ENCODE assay signal across 22 cellular contexts in genomic region chr4:6228158-6229067, GRCh38. TPM values are rescaled to one million over a fixed set of nuclear protein-coding genes. Genes with fewer than 3 reads are reported as not detected.
"Had no signal": no experiment of that assay in that cellular context is flagged by ENCODE, and none has a peak within 500 bp of the region (broad histone marks: within the 10 kb centered on the region; RNA-seq: fewer than 3 reads in every experiment).

No MANE protein-coding gene starts in this region.

- H3K36me3 ChIP-seq: lower lobe of right lung, tibial artery had no signal

- H3K27ac Mint-ChIP-seq: activated CD4-positive, alpha-beta memory T cell treated with anti-CD3 and anti-CD28 coated beads, Interleukin-2, amount 10 ng/mL, durations not matched to agents 7 days and 5 days; activated CD4-positive, alpha-beta T cell treated with anti-CD3 and anti-CD28 coated beads, Interleukin-2, amount 10 ng/mL, durations not matched to agents 24 days and 14 days; activated naive CD8-positive, alpha-beta T cell treated with anti-CD3 and anti-CD28 coated beads, Interleukin-2, amount 50 U/mL, for 24 hours; activated T-helper 1 cell treated with anti-CD3 and anti-CD28 coated beads, Interleukin-12 subunit alpha, Interleukin-12 subunit beta, Interleukin-2, Interleukin-4 antibody, amounts not matched to agents 30 ng/mL and 10 ng/mL and 1 ng/mL, durations not matched to agents 14 hours and 24 hours and 36 hours; dendritic cell treated with granulocyte-macrophage colony-stimulating factor and Interleukin-4, amounts not matched to agents 40 ng/mL and 50 ng/mL, for 4 days; nephron progenitor cell; stimulated activated naive CD8-positive, alpha-beta T cell treated with anti-CD3 and anti-CD28 coated beads, Interleukin-15, Interleukin-2, amounts not matched to agents 100 ng/mL and 50 ng/mL, for 24 hours had no signal

- H3K4me3 Mint-ChIP-seq: activated CD4-positive, alpha-beta memory T cell treated with anti-CD3 and anti-CD28 coated beads, Interleukin-2, amount 10 ng/mL, durations not matched to agents 7 days and 5 days; activated CD4-positive, alpha-beta T cell treated with anti-CD3 and anti-CD28 coated beads, Interleukin-2, amount 10 ng/mL, durations not matched to agents 24 days and 14 days; activated naive CD8-positive, alpha-beta T cell treated with anti-CD3 and anti-CD28 coated beads, Interleukin-2, amount 50 U/mL, for 24 hours; activated T-helper 1 cell treated with anti-CD3 and anti-CD28 coated beads, Interleukin-12 subunit alpha, Interleukin-12 subunit beta, Interleukin-2, Interleukin-4 antibody, amounts not matched to agents 30 ng/mL and 10 ng/mL and 1 ng/mL, durations not matched to agents 14 hours and 24 hours and 36 hours; dendritic cell treated with granulocyte-macrophage colony-stimulating factor and Interleukin-4, amounts not matched to agents 40 ng/mL and 50 ng/mL, for 4 days; nephron progenitor cell; stimulated activated naive CD8-positive, alpha-beta T cell treated with anti-CD3 and anti-CD28 coated beads, Interleukin-15, Interleukin-2, amounts not matched to agents 100 ng/mL and 50 ng/mL, for 24 hours had no signal

- H3K9me3 Mint-ChIP-seq: activated CD4-positive, alpha-beta memory T cell treated with anti-CD3 and anti-CD28 coated beads, Interleukin-2, amount 10 ng/mL, durations not matched to agents 7 days and 5 days; activated CD4-positive, alpha-beta T cell treated with anti-CD3 and anti-CD28 coated beads, Interleukin-2, amount 10 ng/mL, durations not matched to agents 24 days and 14 days; activated naive CD8-positive, alpha-beta T cell treated with anti-CD3 and anti-CD28 coated beads, Interleukin-2, amount 50 U/mL, for 24 hours; activated T-helper 1 cell treated with anti-CD3 and anti-CD28 coated beads, Interleukin-12 subunit alpha, Interleukin-12 subunit beta, Interleukin-2, Interleukin-4 antibody, amounts not matched to agents 30 ng/mL and 10 ng/mL and 1 ng/mL, durations not matched to agents 14 hours and 24 hours and 36 hours; dendritic cell treated with granulocyte-macrophage colony-stimulating factor and Interleukin-4, amounts not matched to agents 40 ng/mL and 50 ng/mL, for 4 days; nephron progenitor cell; stimulated activated naive CD8-positive, alpha-beta T cell treated with anti-CD3 and anti-CD28 coated beads, Interleukin-15, Interleukin-2, amounts not matched to agents 100 ng/mL and 50 ng/mL, for 24 hours had no signal

- H3K4me3 ChIP-seq: lower lobe of right lung, mucosa of descending colon, tibial artery had no signal

- DNase-seq: activated CD4-positive, alpha-beta memory T cell treated with anti-CD3 and anti-CD28 coated beads, Interleukin-2, amount 10 ng/mL, durations not matched to agents 7 days and 5 days; activated CD4-positive, alpha-beta T cell treated with anti-CD3 and anti-CD28 coated beads, Interleukin-2, amount 10 ng/mL, durations not matched to agents 24 days and 14 days; activated gamma-delta T cell; activated naive CD4-positive, alpha-beta T cell treated with anti-CD3 and anti-CD28 coated beads, Interleukin-2, amount 50 U/mL, for 16 hours; activated naive CD8-positive, alpha-beta T cell treated with anti-CD3 and anti-CD28 coated beads, Interleukin-2, amount 50 U/mL, for 24 hours; effector CD8-positive, alpha-beta T cell; foreskin keratinocyte; kidney; lower lobe of right lung; mesendoderm; nephron progenitor cell; retina; stimulated activated CD4-positive, alpha-beta T cell treated with anti-CD3 and anti-CD28 coated beads, Interleukin-12 subunit alpha, Interleukin-12 subunit beta, amount 100 ng/mL, for 4 hours; stimulated activated CD4-positive, alpha-beta T cell treated with anti-CD3 and anti-CD28 coated beads, Interleukin-4, amount 100 ng/mL, for 4 hours had no signal

- ATAC-seq: activated CD4-positive, CD25-positive, alpha-beta regulatory T cell treated with anti-CD3 and anti-CD28 coated beads, Interleukin-2, amount 50 U/mL, for 24 hours; activated naive CD8-positive, alpha-beta T cell treated with anti-CD3 and anti-CD28 coated beads, Interleukin-2, amount 50 U/mL, for 24 hours; foreskin keratinocyte; lower lobe of right lung; mucosa of descending colon had no signal

- H3K4me1 Mint-ChIP-seq: activated CD4-positive, alpha-beta memory T cell treated with anti-CD3 and anti-CD28 coated beads, Interleukin-2, amount 10 ng/mL, durations not matched to agents 7 days and 5 days; activated CD4-positive, alpha-beta T cell treated with anti-CD3 and anti-CD28 coated beads, Interleukin-2, amount 10 ng/mL, durations not matched to agents 24 days and 14 days; activated naive CD8-positive, alpha-beta T cell treated with anti-CD3 and anti-CD28 coated beads, Interleukin-2, amount 50 U/mL, for 24 hours; nephron progenitor cell had no signal

- H3K9me3 ChIP-seq: lower lobe of right lung, mucosa of descending colon, tibial artery had no signal

- H3K27ac ChIP-seq: foreskin keratinocyte, lower lobe of right lung, tibial artery had no signal

- H3K4me1 ChIP-seq: foreskin keratinocyte, lower lobe of right lung, tibial artery had no signal

RNA-seq across cellular contexts. Expression of gene JAKMIP1, which starts 28.1 kb away (rescaled TPM):
- total RNA-seq: foreskin keratinocyte, glomerular endothelial cell, skeletal muscle tissue had no signal
- polyA plus RNA-seq: foreskin keratinocyte had no signal
